Comparison of ENCODE assay signal across 8 cellular contexts in genomic region chr4:120843840-120844527, GRCh38.
DNase-seq lines count a peak whose midpoint lies in the region; ATAC-seq and TF ChIP-seq lines count a peak whose summit lies in the region.

No MANE protein-coding gene starts in this region.

- no peaks in the 10 kb centered on the region for H3K36me3 Mint-ChIP-seq in type B pancreatic cell

- TF ChIP-seq CTCF in foreskin keratinocyte (conservative IDR thresholded peaks at IDR 0.05), result peak; percentile 14
- peak; percentile 61 for TF ChIP-seq CTCF in type B pancreatic cell (conservative IDR thresholded peaks at IDR 0.05)

- H3K27me3 ChIP-seq in foreskin keratinocyte, result no peaks in the 10 kb centered on the region

- peaks cover 12% of the 10 kb centered on the region for H3K4me1 Mint-ChIP-seq in type B pancreatic cell (ENCODE audit: unreplicated experiment)

- intact Hi-C loops in Right ventricle myocardium superior (cut with DNase I), result no loop called here
- intact Hi-C loops in cardiac septum (cut with DNase I), result no loop called here

- H3K27ac Mint-ChIP-seq in type B pancreatic cell, result no peak overlapping the region

- ATAC-seq in Right ventricle myocardium superior (ENCODE audit: poor library complexity) (peak; percentile 60), foreskin keratinocyte (peak; percentile 54)

- no peak overlapping the region for H3K27ac ChIP-seq in foreskin keratinocyte

- DNase-seq in Right ventricle myocardium superior (no peak), cardiac septum (ENCODE audit: low spot score) (no peak), NCI-H510A treated with DMSO at 0.1 percent for 48 hours (lab: John Stamatoyannopoulos, UW) (peak; percentile 65), foreskin keratinocyte (no peak), type B pancreatic cell (ENCODE audit: extremely low spot score, unreplicated experiment) (no peak), SHP77 treated with DMSO at 0.1 percent for 48 hours (lab: John Stamatoyannopoulos, UW) (no peak), NCI-H2196 (lab: John Stamatoyannopoulos, UW; ENCODE audit: unreplicated experiment) (no peak), OCI-M2 (lab: John Stamatoyannopoulos, UW; ENCODE audit: unreplicated experiment) (no peak)

- no peaks in the 10 kb centered on the region for H3K27me3 Mint-ChIP-seq in type B pancreatic cell

- no peak overlapping the region for H3K4me3 Mint-ChIP-seq in type B pancreatic cell

- H3K9me3 Mint-ChIP-seq in type B pancreatic cell, result no peaks in the 10 kb centered on the region

- H3K4me1 ChIP-seq in foreskin keratinocyte, result no peaks in the 10 kb centered on the region
